Comparison of ENCODE assay signal across 27 cellular contexts in genomic region chr20:24445510-24446170, GRCh38. TPM values are rescaled to one million over a fixed set of nuclear protein-coding genes. Genes with fewer than 3 reads are reported as not detected.
DNase-seq lines count a peak whose midpoint lies in the region; ATAC-seq, FAIRE-seq and TF ChIP-seq lines count a peak whose summit lies in the region.
"Had no signal": no experiment of that assay in that cellular context is flagged by ENCODE, and none has a peak within 500 bp of the region (broad histone marks: within the 10 kb centered on the region; RNA-seq: fewer than 3 reads in every experiment).

No MANE protein-coding gene starts in this region.

- no peaks in the 10 kb centered on the region for H3K36me3 ChIP-seq in bronchial epithelial cell (ENCODE audit: control insufficient read depth, insufficient read depth, low read length)
- H3K36me3 ChIP-seq: BE2C had no signal

- peak; percentile 41 for DNase-seq in activated CD8-positive, alpha-beta memory T cell treated with anti-CD3 and anti-CD28 coated beads for 24 hours
- DNase-seq in activated CD8-positive, alpha-beta memory T cell treated with anti-CD3 and anti-CD28 coated beads, Interleukin-2, amount 50 U/mL, for 48 hours, result no peak
- no peak for DNase-seq in bronchial epithelial cell (ENCODE audit: low read depth)
- peak; percentile 83 for DNase-seq in left kidney (ENCODE audit: low read depth, low spot score)
- peak; percentile 10 for DNase-seq in stimulated activated CD8-positive, alpha-beta memory T cell treated with anti-CD3 and anti-CD28 coated beads, Interleukin-4, amount 100 ng/mL, for 48 hours
- no peak for DNase-seq in NOMO-1 treated with dmso at 0.1 percent for 144 hours (lab: John Stamatoyannopoulos, UW; ENCODE audit: unreplicated experiment)
- no peak for DNase-seq in effector CD4-positive, alpha-beta T cell
- DNase-seq: ACHN; BE2C; CD8-positive, alpha-beta memory T cell; DMS 273 treated with DMSO at 0.1 percent for 48 hours; DMS79; EL; GF-D8; HCEC 1CT; Karpas-422; NCI-H1092; NCI-H1436; NCI-H187 treated with DMSO at 0.1 percent for 48 hours; NCI-H446; NCI-H524 treated with DMSO at 0.1 percent for 48 hours; NCI-H774; PC-9 had no signal

- no peak overlapping the region for H3K4me3 ChIP-seq in bronchial epithelial cell (ENCODE audit: low read depth, low read length)
- H3K4me3 ChIP-seq: PC-9 had no signal

- peak; percentile 85 for FAIRE-seq in bronchial epithelial cell (lab: Jason Lieb, UNC)
- FAIRE-seq: GM12891 had no signal

- TF ChIP-seq CTCF in bronchial epithelial cell (IDR thresholded peaks at IDR 0.05; ENCODE audit: insufficient read depth, low read length, severe bottlenecking), result no peak

- ATAC-seq in GM21786 (IDR thresholded peaks at IDR 0.05; ENCODE audit: unreplicated experiment), result no peak
- ATAC-seq: Right ventricle myocardium inferior had no signal

- no peaks in the 10 kb centered on the region for H3K27me3 ChIP-seq in bronchial epithelial cell (ENCODE audit: control insufficient read depth, insufficient read depth, low read length)
- H3K27me3 ChIP-seq: BE2C had no signal

RNA-seq across cellular contexts. Expression of gene SYNDIG1, which starts 23.8 kb away (rescaled TPM):
- total RNA-seq in bronchial epithelial cell, result not detected in 2 replicates
- total RNA-seq: CD8-positive, alpha-beta memory T cell; SK-MEL-5 had no signal

Comparison
In these comparisons a context has a peak if more than half of its experiments do, and no peak if none do; other contexts are left out.
1. DNase-seq: peak in activated CD8-positive, alpha-beta memory T cell treated with anti-CD3 and anti-CD28 coated beads for 24 hours (single experiment), left kidney (single experiment) and stimulated activated CD8-positive, alpha-beta memory T cell treated with anti-CD3 and anti-CD28 coated beads, Interleukin-4, amount 100 ng/mL, for 48 hours (single experiment); none in activated CD8-positive, alpha-beta memory T cell treated with anti-CD3 and anti-CD28 coated beads, Interleukin-2, amount 50 U/mL, for 48 hours (single experiment), bronchial epithelial cell (single experiment), NOMO-1 treated with dmso at 0.1 percent for 144 hours (single experiment) and effector CD4-positive, alpha-beta T cell (single experiment).